In the genomic region with DNA sequence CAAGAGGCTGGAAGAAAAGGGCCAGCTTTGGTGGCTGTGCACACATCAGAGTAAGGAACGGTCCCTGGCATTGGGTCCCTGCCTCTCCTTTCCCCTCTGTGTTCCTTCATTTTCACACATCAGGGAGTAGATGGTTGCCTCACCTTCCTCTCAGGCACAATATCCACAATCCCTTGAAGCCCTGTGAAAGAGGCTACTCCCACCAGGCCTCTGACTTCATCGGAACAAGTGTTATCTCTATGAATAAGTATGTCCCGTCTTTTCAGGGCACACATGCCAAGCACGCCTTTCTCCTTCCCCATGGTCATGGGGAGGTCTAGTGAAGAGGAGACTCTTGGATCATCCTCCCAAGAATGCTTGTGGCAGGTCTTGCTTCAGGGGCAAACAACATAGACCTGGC, we compare ENCODE assay signal across 18 cellular contexts.
"Had no signal": no experiment of that assay in that cellular context is flagged by ENCODE, and none has a peak within 500 bp of the region (broad histone marks: within the 10 kb centered on the region; RNA-seq: fewer than 3 reads in every experiment).

No MANE protein-coding gene starts in this region.

- ATAC-seq: gastroesophageal sphincter; naive thymus-derived CD4-positive, alpha-beta T cell; psoas muscle had no signal

- DNase-seq: effector CD4-positive, alpha-beta T cell; endodermal cell; erythroblast; glutamatergic neuron; immature natural killer cell; kidney; left cardiac atrium; mesendoderm; naive thymus-derived CD4-positive, alpha-beta T cell; nephron progenitor cell; psoas muscle; retina; stimulated activated CD4-positive, alpha-beta T cell treated with anti-CD3 and anti-CD28 coated beads, Interleukin-2, amount 100 ng/mL, for 24 hours; stimulated activated CD4-positive, alpha-beta T cell treated with anti-CD3 and anti-CD28 coated beads, Interleukin-4, amount 100 ng/mL, for 4 hours; stimulated activated naive CD4-positive, alpha-beta T cell treated with Interleukin-2 at 50 U/mL for 16 hours had no signal

- H3K4me1 ChIP-seq: psoas muscle had no signal

- H3K36me3 ChIP-seq: gastroesophageal sphincter had no signal

- H3K27ac ChIP-seq: coronary artery, gastroesophageal sphincter, psoas muscle, skin epidermis had no signal

- H3K9me3 ChIP-seq: gastroesophageal sphincter, psoas muscle had no signal

- H3K4me3 ChIP-seq: coronary artery, gastroesophageal sphincter, psoas muscle, skin epidermis had no signal
